1 cellular context compared by ENCODE assay signal in the genomic region with DNA sequence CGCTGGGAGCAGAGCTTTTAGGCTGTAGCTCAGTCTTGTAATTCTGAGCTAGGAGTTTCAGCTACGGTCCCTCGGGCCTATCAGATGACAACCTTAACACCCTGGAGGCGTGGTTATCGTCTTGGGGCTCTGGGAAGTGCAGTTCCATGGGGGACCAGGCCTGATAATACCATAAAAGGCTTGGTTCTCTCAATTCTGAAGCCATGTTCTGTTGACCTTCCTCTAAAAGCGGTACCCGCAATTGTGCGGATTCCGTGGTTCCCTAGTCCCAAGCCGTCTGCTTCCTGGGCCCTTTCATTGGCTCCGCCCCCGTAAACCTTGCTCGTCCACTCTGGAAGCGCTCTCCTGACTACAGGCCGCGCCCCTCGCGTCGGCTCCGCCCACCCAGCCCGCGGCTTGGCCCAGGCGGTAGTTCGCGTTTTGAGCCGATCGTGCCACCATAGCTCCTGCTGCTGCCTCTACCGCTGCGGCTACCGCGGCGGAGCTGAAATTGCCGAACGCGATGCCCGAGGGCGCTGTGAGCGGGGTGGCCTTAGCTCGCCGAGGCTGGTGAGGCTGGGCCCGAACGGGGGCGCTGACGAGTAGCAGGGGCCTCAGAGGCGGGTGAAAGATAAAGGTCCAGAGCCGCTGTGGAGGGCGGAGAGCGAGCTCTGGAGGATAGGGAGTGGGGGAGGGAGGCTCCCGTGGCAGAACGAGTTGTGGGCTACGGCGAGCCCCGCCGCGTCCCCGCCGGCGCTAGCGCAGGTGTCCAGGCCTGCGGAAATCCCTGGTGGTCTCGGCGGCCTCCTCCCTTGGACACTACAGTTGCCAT.
A peak's percentile ranks its signal among the peaks of the same experiment; 100 is the strongest.
TF ChIP-seq lines count a peak whose summit lies in the region.

A gene with protein sequence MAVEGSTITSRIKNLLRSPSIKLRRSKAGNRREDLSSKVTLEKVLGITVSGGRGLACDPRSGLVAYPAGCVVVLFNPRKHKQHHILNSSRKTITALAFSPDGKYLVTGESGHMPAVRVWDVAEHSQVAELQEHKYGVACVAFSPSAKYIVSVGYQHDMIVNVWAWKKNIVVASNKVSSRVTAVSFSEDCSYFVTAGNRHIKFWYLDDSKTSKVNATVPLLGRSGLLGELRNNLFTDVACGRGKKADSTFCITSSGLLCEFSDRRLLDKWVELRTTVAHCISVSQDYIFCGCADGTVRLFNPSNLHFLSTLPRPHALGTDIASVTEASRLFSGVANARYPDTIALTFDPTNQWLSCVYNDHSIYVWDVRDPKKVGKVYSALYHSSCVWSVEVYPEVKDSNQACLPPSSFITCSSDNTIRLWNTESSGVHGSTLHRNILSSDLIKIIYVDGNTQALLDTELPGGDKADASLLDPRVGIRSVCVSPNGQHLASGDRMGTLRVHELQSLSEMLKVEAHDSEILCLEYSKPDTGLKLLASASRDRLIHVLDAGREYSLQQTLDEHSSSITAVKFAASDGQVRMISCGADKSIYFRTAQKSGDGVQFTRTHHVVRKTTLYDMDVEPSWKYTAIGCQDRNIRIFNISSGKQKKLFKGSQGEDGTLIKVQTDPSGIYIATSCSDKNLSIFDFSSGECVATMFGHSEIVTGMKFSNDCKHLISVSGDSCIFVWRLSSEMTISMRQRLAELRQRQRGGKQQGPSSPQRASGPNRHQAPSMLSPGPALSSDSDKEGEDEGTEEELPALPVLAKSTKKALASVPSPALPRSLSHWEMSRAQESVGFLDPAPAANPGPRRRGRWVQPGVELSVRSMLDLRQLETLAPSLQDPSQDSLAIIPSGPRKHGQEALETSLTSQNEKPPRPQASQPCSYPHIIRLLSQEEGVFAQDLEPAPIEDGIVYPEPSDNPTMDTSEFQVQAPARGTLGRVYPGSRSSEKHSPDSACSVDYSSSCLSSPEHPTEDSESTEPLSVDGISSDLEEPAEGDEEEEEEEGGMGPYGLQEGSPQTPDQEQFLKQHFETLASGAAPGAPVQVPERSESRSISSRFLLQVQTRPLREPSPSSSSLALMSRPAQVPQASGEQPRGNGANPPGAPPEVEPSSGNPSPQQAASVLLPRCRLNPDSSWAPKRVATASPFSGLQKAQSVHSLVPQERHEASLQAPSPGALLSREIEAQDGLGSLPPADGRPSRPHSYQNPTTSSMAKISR (N-terminal part only) (plus strand): TSS at position 423 of the 811 bp plus-strand sequence. CDS start 792 bp downstream, outside the sequence.

TF ChIP-seq in HepG2, 621 proteins besides CTCF, POLR2A, EP300 and RAD21 (continued from another document and continues in another):
- TF ChIP-seq, protein P1, sequence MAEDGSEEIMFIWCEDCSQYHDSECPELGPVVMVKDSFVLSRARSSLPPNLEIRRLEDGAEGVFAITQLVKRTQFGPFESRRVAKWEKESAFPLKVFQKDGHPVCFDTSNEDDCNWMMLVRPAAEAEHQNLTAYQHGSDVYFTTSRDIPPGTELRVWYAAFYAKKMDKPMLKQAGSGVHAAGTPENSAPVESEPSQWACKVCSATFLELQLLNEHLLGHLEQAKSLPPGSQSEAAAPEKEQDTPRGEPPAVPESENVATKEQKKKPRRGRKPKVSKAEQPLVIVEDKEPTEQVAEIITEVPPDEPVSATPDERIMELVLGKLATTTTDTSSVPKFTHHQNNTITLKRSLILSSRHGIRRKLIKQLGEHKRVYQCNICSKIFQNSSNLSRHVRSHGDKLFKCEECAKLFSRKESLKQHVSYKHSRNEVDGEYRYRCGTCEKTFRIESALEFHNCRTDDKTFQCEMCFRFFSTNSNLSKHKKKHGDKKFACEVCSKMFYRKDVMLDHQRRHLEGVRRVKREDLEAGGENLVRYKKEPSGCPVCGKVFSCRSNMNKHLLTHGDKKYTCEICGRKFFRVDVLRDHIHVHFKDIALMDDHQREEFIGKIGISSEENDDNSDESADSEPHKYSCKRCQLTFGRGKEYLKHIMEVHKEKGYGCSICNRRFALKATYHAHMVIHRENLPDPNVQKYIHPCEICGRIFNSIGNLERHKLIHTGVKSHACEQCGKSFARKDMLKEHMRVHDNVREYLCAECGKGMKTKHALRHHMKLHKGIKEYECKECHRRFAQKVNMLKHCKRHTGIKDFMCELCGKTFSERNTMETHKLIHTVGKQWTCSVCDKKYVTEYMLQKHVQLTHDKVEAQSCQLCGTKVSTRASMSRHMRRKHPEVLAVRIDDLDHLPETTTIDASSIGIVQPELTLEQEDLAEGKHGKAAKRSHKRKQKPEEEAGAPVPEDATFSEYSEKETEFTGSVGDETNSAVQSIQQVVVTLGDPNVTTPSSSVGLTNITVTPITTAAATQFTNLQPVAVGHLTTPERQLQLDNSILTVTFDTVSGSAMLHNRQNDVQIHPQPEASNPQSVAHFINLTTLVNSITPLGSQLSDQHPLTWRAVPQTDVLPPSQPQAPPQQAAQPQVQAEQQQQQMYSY (CRISPR knock-in tag; IDR thresholded peaks at IDR 0.05), result peak; percentile 51; the same call in 1 of the 2 replicates
- TF ChIP-seq SYNCRIP (IDR thresholded peaks at IDR 0.05; ENCODE audit: insufficient read depth, low read depth, low read length) (no peak), ZNF33A (CRISPR knock-in tag; IDR thresholded peaks at IDR 0.05; ENCODE audit: borderline replicate concordance) (no peak), POLR2AphosphoS2 (IDR thresholded peaks at IDR 0.05; ENCODE audit: low read depth, low read length) (0 out of 2 replicates have a peak, but pooled peaks have one; percentile 26), SMC3 (IDR thresholded peaks at IDR 0.05; ENCODE audit: low read length) (no peak; the same call in 1 of the 2 replicates), TARDBP (CRISPR knock-in tag; IDR thresholded peaks at IDR 0.05) (peak; percentile 97), ZFP36L2 (CRISPR knock-in tag; IDR thresholded peaks at IDR 0.05) (no peak), NRL (CRISPR knock-in tag; IDR thresholded peaks at IDR 0.05; ENCODE audit: borderline replicate concordance) (peak; percentile 84; the same call in 1 of the 2 replicates), ZNF160 (CRISPR knock-in tag; IDR thresholded peaks at IDR 0.05) (peak; percentile 69; the same call in 1 of the 2 replicates), ZNF557 (CRISPR knock-in tag; IDR thresholded peaks at IDR 0.05) (0 out of 2 replicates have a peak, but pooled peaks have one; percentile 17), ZNF713 (CRISPR knock-in tag; IDR thresholded peaks at IDR 0.05) (no peak), ATF7-NPFF (CRISPR knock-in tag; IDR thresholded peaks at IDR 0.05; ENCODE audit: low read depth) (peak; percentile 94), MYNN (CRISPR knock-in tag; IDR thresholded peaks at IDR 0.05; ENCODE audit: low read depth) (no peak), ZNF383 (CRISPR knock-in tag; IDR thresholded peaks at IDR 0.05; ENCODE audit: borderline replicate concordance) (peak; percentile 61; the same call in 1 of the 2 replicates), SMAD9 (CRISPR knock-in tag; IDR thresholded peaks at IDR 0.05) (no peak; the same call in 1 of the 2 replicates), ZFP36L1 (CRISPR knock-in tag; IDR thresholded peaks at IDR 0.05) (peak; percentile 49; the same call in 1 of the 2 replicates), ZEB1 (IDR thresholded peaks at IDR 0.05; ENCODE audit: insufficient replicate concordance, low read depth) (no peak), ZNF34 (CRISPR knock-in tag; IDR thresholded peaks at IDR 0.05; ENCODE audit: borderline replicate concordance) (0 out of 2 replicates have a peak, but pooled peaks have one; percentile 41), ZNF761 (CRISPR knock-in tag; conservative IDR thresholded peaks at IDR 0.05) (0 out of 2 replicates have a peak, but pooled peaks have one; percentile 58), NR2F1 (CRISPR knock-in tag; IDR thresholded peaks at IDR 0.05) (no peak), HNRNPK (IDR thresholded peaks at IDR 0.05; ENCODE audit: low read depth, low read length, poor library complexity, severe bottlenecking) (peak; percentile 85), ZKSCAN5 (CRISPR knock-in tag; IDR thresholded peaks at IDR 0.05) (peak; percentile 61; the same call in 1 of the 2 replicates), NFE2L2 (IDR thresholded peaks at IDR 0.05; ENCODE audit: low read length) (no peak), ZNF883 (CRISPR knock-in tag; IDR thresholded peaks at IDR 0.05; ENCODE audit: not compliant biosample characterization) (peak; percentile 81), ARNT2 (CRISPR knock-in tag; IDR thresholded peaks at IDR 0.05; ENCODE audit: low read depth) (peak; percentile 96), HDAC6 (IDR thresholded peaks at IDR 0.05; ENCODE audit: low read depth, low read length) (no peak), NBN (conservative IDR thresholded peaks at IDR 0.05) (no peak), ASH2L (IDR thresholded peaks at IDR 0.05; ENCODE audit: insufficient read length, low read depth, low read length) (peak; percentile 81), ZNF629 (CRISPR knock-in tag; conservative IDR thresholded peaks at IDR 0.05) (peak; percentile 36; the same call in 1 of the 2 replicates)
- TF ChIP-seq, protein P2, sequence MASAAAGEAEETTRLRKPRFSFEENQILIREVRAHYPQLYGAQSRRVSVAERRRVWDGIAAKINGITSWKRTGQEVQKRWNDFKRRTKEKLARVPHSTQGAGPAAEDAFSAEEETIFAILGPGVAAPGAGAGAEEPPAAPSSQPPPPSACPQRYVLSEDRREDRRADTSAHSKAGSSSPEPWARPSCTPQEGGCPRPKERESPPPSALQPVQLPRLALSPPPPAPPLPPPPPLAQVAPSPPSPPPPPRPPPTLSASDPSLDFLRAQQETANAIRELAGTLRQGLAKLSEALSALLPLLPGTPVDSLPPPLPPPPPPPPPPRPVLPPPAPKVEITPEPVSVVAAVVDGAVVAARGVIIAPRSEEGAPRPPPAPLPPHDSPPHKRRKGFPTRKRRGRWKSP (CRISPR knock-in tag; IDR thresholded peaks at IDR 0.05), result peak; percentile 93
- TF ChIP-seq, protein P3, sequence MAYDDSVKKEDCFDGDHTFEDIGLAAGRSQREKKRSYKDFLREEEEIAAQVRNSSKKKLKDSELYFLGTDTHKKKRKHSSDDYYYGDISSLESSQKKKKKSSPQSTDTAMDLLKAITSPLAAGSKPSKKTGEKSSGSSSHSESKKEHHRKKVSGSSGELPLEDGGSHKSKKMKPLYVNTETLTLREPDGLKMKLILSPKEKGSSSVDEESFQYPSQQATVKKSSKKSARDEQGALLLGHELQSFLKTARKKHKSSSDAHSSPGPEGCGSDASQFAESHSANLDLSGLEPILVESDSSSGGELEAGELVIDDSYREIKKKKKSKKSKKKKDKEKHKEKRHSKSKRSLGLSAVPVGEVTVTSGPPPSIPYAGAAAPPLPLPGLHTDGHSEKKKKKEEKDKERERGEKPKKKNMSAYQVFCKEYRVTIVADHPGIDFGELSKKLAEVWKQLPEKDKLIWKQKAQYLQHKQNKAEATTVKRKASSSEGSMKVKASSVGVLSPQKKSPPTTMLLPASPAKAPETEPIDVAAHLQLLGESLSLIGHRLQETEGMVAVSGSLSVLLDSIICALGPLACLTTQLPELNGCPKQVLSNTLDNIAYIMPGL (CRISPR knock-in tag; IDR thresholded peaks at IDR 0.05; ENCODE audit: borderline replicate concordance in 1 of 2, low read depth in 1 of 2), result peak; percentile 98 to 99
- TF ChIP-seq, protein P4, sequence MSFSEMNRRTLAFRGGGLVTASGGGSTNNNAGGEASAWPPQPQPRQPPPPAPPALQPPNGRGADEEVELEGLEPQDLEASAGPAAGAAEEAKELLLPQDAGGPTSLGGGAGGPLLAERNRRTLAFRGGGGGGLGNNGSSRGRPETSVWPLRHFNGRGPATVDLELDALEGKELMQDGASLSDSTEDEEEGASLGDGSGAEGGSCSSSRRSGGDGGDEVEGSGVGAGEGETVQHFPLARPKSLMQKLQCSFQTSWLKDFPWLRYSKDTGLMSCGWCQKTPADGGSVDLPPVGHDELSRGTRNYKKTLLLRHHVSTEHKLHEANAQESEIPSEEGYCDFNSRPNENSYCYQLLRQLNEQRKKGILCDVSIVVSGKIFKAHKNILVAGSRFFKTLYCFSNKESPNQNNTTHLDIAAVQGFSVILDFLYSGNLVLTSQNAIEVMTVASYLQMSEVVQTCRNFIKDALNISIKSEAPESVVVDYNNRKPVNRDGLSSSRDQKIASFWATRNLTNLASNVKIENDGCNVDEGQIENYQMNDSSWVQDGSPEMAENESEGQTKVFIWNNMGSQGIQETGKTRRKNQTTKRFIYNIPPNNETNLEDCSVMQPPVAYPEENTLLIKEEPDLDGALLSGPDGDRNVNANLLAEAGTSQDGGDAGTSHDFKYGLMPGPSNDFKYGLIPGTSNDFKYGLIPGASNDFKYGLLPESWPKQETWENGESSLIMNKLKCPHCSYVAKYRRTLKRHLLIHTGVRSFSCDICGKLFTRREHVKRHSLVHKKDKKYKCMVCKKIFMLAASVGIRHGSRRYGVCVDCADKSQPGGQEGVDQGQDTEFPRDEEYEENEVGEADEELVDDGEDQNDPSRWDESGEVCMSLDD (CRISPR knock-in tag; IDR thresholded peaks at IDR 0.05; ENCODE audit: borderline replicate concordance), result 0 out of 2 replicates have a peak, but pooled peaks have one; percentile 45
- TF ChIP-seq, protein P5, sequence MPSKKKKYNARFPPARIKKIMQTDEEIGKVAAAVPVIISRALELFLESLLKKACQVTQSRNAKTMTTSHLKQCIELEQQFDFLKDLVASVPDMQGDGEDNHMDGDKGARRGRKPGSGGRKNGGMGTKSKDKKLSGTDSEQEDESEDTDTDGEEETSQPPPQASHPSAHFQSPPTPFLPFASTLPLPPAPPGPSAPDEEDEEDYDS (CRISPR knock-in tag; IDR thresholded peaks at IDR 0.05), result peak; percentile 85
- TF ChIP-seq, protein P6, sequence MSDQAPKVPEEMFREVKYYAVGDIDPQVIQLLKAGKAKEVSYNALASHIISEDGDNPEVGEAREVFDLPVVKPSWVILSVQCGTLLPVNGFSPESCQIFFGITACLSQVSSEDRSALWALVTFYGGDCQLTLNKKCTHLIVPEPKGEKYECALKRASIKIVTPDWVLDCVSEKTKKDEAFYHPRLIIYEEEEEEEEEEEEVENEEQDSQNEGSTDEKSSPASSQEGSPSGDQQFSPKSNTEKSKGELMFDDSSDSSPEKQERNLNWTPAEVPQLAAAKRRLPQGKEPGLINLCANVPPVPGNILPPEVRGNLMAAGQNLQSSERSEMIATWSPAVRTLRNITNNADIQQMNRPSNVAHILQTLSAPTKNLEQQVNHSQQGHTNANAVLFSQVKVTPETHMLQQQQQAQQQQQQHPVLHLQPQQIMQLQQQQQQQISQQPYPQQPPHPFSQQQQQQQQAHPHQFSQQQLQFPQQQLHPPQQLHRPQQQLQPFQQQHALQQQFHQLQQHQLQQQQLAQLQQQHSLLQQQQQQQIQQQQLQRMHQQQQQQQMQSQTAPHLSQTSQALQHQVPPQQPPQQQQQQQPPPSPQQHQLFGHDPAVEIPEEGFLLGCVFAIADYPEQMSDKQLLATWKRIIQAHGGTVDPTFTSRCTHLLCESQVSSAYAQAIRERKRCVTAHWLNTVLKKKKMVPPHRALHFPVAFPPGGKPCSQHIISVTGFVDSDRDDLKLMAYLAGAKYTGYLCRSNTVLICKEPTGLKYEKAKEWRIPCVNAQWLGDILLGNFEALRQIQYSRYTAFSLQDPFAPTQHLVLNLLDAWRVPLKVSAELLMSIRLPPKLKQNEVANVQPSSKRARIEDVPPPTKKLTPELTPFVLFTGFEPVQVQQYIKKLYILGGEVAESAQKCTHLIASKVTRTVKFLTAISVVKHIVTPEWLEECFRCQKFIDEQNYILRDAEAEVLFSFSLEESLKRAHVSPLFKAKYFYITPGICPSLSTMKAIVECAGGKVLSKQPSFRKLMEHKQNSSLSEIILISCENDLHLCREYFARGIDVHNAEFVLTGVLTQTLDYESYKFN (CRISPR knock-in tag; conservative IDR thresholded peaks at IDR 0.05), result peak; percentile 84
